22 cellular contexts compared by ENCODE assay signal in the genomic region with DNA sequence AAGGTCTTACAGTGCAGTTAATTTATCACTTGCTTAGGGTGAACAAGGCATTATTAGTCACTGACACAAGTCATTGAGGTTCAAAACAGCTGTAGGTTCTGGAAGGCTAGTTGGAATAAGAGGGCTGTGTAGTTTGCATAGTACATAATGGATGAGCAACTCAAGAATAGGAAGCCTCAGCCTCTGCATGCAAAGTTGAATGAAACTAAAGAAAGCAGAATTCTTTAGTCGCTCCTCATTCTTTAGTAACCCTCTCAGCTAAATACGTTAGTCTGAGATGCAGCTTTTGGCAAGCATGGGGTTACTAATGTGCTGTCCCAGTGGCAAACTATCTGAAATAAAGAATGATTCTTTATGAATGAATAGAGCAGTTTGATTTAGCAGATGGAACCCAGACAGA.
"Had no signal": no experiment of that assay in that cellular context is flagged by ENCODE, and none has a peak within 500 bp of the region (broad histone marks: within the 10 kb centered on the region; RNA-seq: fewer than 3 reads in every experiment).

No MANE protein-coding gene starts in this region.

- H3K4me1 Mint-ChIP-seq: immature natural killer cell; memory B cell; natural killer cell; stimulated activated memory B cell treated with anti-CD40 and anti-IgM and Interleukin-4, amounts not matched to agents 10 μg/mL and 1 μg/mL and 100 μg/mL, for 72 hours had no signal

- H3K9ac ChIP-seq: parathyroid adenoma had no signal

- H2AFZ ChIP-seq: parathyroid adenoma had no signal

- H3K4me3 Mint-ChIP-seq: immature natural killer cell; memory B cell; mesothelial cell of epicardium; natural killer cell; stimulated activated memory B cell treated with anti-CD40 and anti-IgM and Interleukin-4, amounts not matched to agents 10 μg/mL and 1 μg/mL and 100 μg/mL, for 72 hours; stimulated activated naive CD8-positive, alpha-beta T cell treated with anti-CD3 and anti-CD28 coated beads, Interleukin-15, Interleukin-2, amounts not matched to agents 100 ng/mL and 50 ng/mL, for 24 hours had no signal

- H3K27ac ChIP-seq: colonic mucosa, left ventricle myocardium inferior, lower lobe of right lung, parathyroid adenoma, psoas muscle, right lobe of liver, spleen, tibial artery, upper lobe of right lung, vagina had no signal

- H3K4me3 ChIP-seq: colonic mucosa, left ventricle myocardium inferior, lower lobe of right lung, psoas muscle, right lobe of liver, spleen, tibial artery, upper lobe of right lung, vagina had no signal

- H3K27me3 Mint-ChIP-seq: stimulated activated memory B cell treated with anti-CD40 and anti-IgM and Interleukin-4, amounts not matched to agents 10 μg/mL and 1 μg/mL and 100 μg/mL, for 72 hours had no signal

- H3K36me3 ChIP-seq: colonic mucosa, left ventricle myocardium inferior, lower lobe of right lung, right lobe of liver, spleen, tibial artery, upper lobe of right lung, vagina had no signal

- H3K36me3 Mint-ChIP-seq: immature natural killer cell; memory B cell; mesothelial cell of epicardium; natural killer cell; stimulated activated memory B cell treated with anti-CD40 and anti-IgM and Interleukin-4, amounts not matched to agents 10 μg/mL and 1 μg/mL and 100 μg/mL, for 72 hours had no signal

- H3K4me1 ChIP-seq: colonic mucosa, left ventricle myocardium inferior, lower lobe of right lung, parathyroid adenoma, psoas muscle, right lobe of liver, spleen, tibial artery, upper lobe of right lung, vagina had no signal

- H3K27me3 ChIP-seq: colonic mucosa, right lobe of liver, tibial artery, upper lobe of right lung, vagina had no signal

- H3K79me2 ChIP-seq: parathyroid adenoma had no signal

- DNase-seq: colonic mucosa; dermis blood vessel endothelial cell; erythroblast; immature natural killer cell; left ventricle myocardium inferior; lower lobe of right lung; natural killer cell; psoas muscle; retina; right lobe of liver; spleen; stimulated activated CD4-positive, alpha-beta T cell treated with anti-CD3 and anti-CD28 coated beads, Interleukin-15, amount 100 ng/mL, for 24 hours; stimulated activated CD4-positive, alpha-beta T cell treated with anti-CD3 and anti-CD28 coated beads, Interleukin-1b, Interleukin-23, amount 100 ng/mL, for 48 hours; stimulated activated CD4-positive, alpha-beta T cell treated with anti-CD3 and anti-CD28 coated beads, Interleukin-4, amount 100 ng/mL, for 24 hours; tibial artery; upper lobe of right lung had no signal

- H3K9me3 ChIP-seq: colonic mucosa, left ventricle myocardium inferior, lower lobe of right lung, psoas muscle, right lobe of liver, spleen, tibial artery, upper lobe of right lung, vagina had no signal

- ATAC-seq: lower lobe of right lung; natural killer cell; psoas muscle; right lobe of liver; stimulated activated memory B cell treated with anti-CD40 and anti-IgM and Interleukin-4, amounts not matched to agents 10 μg/mL and 1 μg/mL and 100 μg/mL, for 72 hours; upper lobe of right lung had no signal

- H3K9me3 Mint-ChIP-seq: immature natural killer cell; memory B cell; mesothelial cell of epicardium; natural killer cell; stimulated activated memory B cell treated with anti-CD40 and anti-IgM and Interleukin-4, amounts not matched to agents 10 μg/mL and 1 μg/mL and 100 μg/mL, for 72 hours; stimulated activated naive CD8-positive, alpha-beta T cell treated with anti-CD3 and anti-CD28 coated beads, Interleukin-15, Interleukin-2, amounts not matched to agents 100 ng/mL and 50 ng/mL, for 24 hours had no signal

- H3K27ac Mint-ChIP-seq: immature natural killer cell; memory B cell; mesothelial cell of epicardium; natural killer cell; stimulated activated memory B cell treated with anti-CD40 and anti-IgM and Interleukin-4, amounts not matched to agents 10 μg/mL and 1 μg/mL and 100 μg/mL, for 72 hours; stimulated activated naive CD8-positive, alpha-beta T cell treated with anti-CD3 and anti-CD28 coated beads, Interleukin-15, Interleukin-2, amounts not matched to agents 100 ng/mL and 50 ng/mL, for 24 hours had no signal
